Comparison of ENCODE assay signal across 8 cellular contexts in genomic region chr11:68038226-68038717, GRCh38. TPM values are rescaled to one million over a fixed set of nuclear protein-coding genes. Genes with fewer than 3 reads are reported as not detected.
DNase-seq lines count a peak whose midpoint lies in the region; ATAC-seq and TF ChIP-seq lines count a peak whose summit lies in the region.

No MANE protein-coding gene starts in this region.

- H3K9me3 ChIP-seq in hepatocyte (ENCODE audit: low read depth): no peaks in the 10 kb centered on the region

- H2AFZ ChIP-seq in hepatocyte: peak overlapping the region; percentile 19

- peaks cover 7% of the 10 kb centered on the region for H3K79me2 ChIP-seq in hepatocyte

- no peaks in the 10 kb centered on the region for H3K27me3 ChIP-seq in hepatocyte

- H3K27ac Mint-ChIP-seq in activated B cell treated with CpG ODN at 0.5 μM for 24 hours: no peak overlapping the region
- H3K27ac Mint-ChIP-seq in stimulated activated naive B cell treated with anti-CD40 and anti-IgM and Interleukin-4, amounts not matched to agents 10 μg/mL and 1 μg/mL and 100 μg/mL, for 72 hours: no peak overlapping the region

- peaks cover 27% of the 10 kb centered on the region for H3K4me1 ChIP-seq in hepatocyte (ENCODE audit: insufficient read depth)

- no peaks in the 10 kb centered on the region for H4K20me1 ChIP-seq in hepatocyte (ENCODE audit: insufficient read depth, poor library complexity, severe bottlenecking)

- H3K4me2 ChIP-seq in hepatocyte: peak overlapping the region; percentile 84

- POLR2A ChIA-PET in activated B cell treated with CpG ODN at 0.5 μM for 24 hours (lab: Charles Lee): interaction anchor here (0.5 to 1.6 kb wide), 7 partner anchors 8 to 630 kb away, joined by 3 to 6 read pairs (median 3); partner anchors contain the start of gene NDUFS8

- TF ChIP-seq CTCF in activated B cell treated with CpG ODN at 0.5 μM for 24 hours (IDR thresholded peaks at IDR 0.05) (no peak), hepatocyte (IDR thresholded peaks at IDR 0.05; ENCODE audit: poor library complexity) (no peak)

- no peaks in the 10 kb centered on the region for H3K36me3 ChIP-seq in hepatocyte (replicated peaks; ENCODE audit: insufficient read depth, low read depth)

- 49% methylated on average over 13 of the region's 13 CpGs for WGBS in hepatocyte (ENCODE audit: low lambda C conversion rate, missing lambda C conversion rate)

- no peaks in the 10 kb centered on the region for H3K9me3 Mint-ChIP-seq in activated B cell treated with CpG ODN at 0.5 μM for 24 hours
- H3K9me3 Mint-ChIP-seq in stimulated activated naive B cell treated with anti-CD40 and anti-IgM and Interleukin-4, amounts not matched to agents 10 μg/mL and 1 μg/mL and 100 μg/mL, for 72 hours: no peaks in the 10 kb centered on the region

- no peaks in the 10 kb centered on the region for H3K9me2 ChIP-seq in hepatocyte (replicated peaks; ENCODE audit: insufficient read depth)

- no peaks in the 10 kb centered on the region for H3K27me3 Mint-ChIP-seq in activated B cell treated with CpG ODN at 0.5 μM for 24 hours
- no peaks in the 10 kb centered on the region for H3K27me3 Mint-ChIP-seq in stimulated activated naive B cell treated with anti-CD40 and anti-IgM and Interleukin-4, amounts not matched to agents 10 μg/mL and 1 μg/mL and 100 μg/mL, for 72 hours

- CTCF ChIA-PET in activated B cell treated with CpG ODN at 0.5 μM for 24 hours (lab: Charles Lee): no interaction called here

- intact Hi-C loops in activated B cell treated with CpG ODN at 0.5 μM for 24 hours (cut with micrococcal nuclease): no loop called here

- DNase-seq in HuH-7 (ENCODE audit: low spot score) (peak; percentile 100), activated B cell treated with CpG ODN at 0.5 μM for 24 hours (no peak), hepatocyte (ENCODE audit: low spot score) (peak; percentile 73), GM19238 (ENCODE audit: insufficient read length, low spot score) (no peak), hepatic stellate cell (ENCODE audit: low spot score) (no peak)
- DNase-seq in stimulated activated naive B cell treated with anti-CD40 and anti-IgM and Interleukin-4, amounts not matched to agents 10 μg/mL and 1 μg/mL and 100 μg/mL, for 72 hours: no peak

- ATAC-seq in activated B cell treated with CpG ODN at 0.5 μM for 24 hours (ENCODE audit: low read depth): no peak
- no peak for ATAC-seq in stimulated activated naive B cell treated with anti-CD40 and anti-IgM and Interleukin-4, amounts not matched to agents 10 μg/mL and 1 μg/mL and 100 μg/mL, for 72 hours (replicated peaks)
- ATAC-seq in HG02852 (IDR thresholded peaks at IDR 0.05; ENCODE audit: unreplicated experiment): no peak
- no peak for ATAC-seq in HG03025 (IDR thresholded peaks at IDR 0.05; ENCODE audit: low FRiP score, unreplicated experiment)

- H3K4me3 ChIP-seq in hepatocyte: peak overlapping the region; percentile 42

- H3K4me1 Mint-ChIP-seq in activated B cell treated with CpG ODN at 0.5 μM for 24 hours: peaks cover 38% of the 10 kb centered on the region
- peaks cover 17 to 46% of the 10 kb centered on the region in 2 donors for H3K4me1 Mint-ChIP-seq in stimulated activated naive B cell treated with anti-CD40 and anti-IgM and Interleukin-4, amounts not matched to agents 10 μg/mL and 1 μg/mL and 100 μg/mL, for 72 hours

- peak overlapping the region; percentile 34 for H3K27ac ChIP-seq in hepatocyte

- H3K4me3 Mint-ChIP-seq in activated B cell treated with CpG ODN at 0.5 μM for 24 hours: peak overlapping the region; percentile 88
- peak overlapping the region; percentile 95 to 98 for H3K4me3 Mint-ChIP-seq in stimulated activated naive B cell treated with anti-CD40 and anti-IgM and Interleukin-4, amounts not matched to agents 10 μg/mL and 1 μg/mL and 100 μg/mL, for 72 hours

- H3K36me3 Mint-ChIP-seq in activated B cell treated with CpG ODN at 0.5 μM for 24 hours (ENCODE audit: low read depth): peaks cover 20% of the 10 kb centered on the region
- peaks cover 19 to 26% of the 10 kb centered on the region in 2 donors for H3K36me3 Mint-ChIP-seq in stimulated activated naive B cell treated with anti-CD40 and anti-IgM and Interleukin-4, amounts not matched to agents 10 μg/mL and 1 μg/mL and 100 μg/mL, for 72 hours

RNA-seq across cellular contexts. Expression of gene TCIRG1, which starts 0.6 kb away (rescaled TPM):
- total RNA-seq in activated B cell treated with CpG ODN at 0.5 μM for 24 hours (209 and 227 TPM in 2 replicates), hepatocyte (61.0 and 77.4 TPM in 2 replicates)
- polyA plus RNA-seq in hepatocyte: 125 and 199 TPM in 2 replicates

RNA-seq across cellular contexts. Expression of gene NDUFS8, which starts 7.8 kb away (rescaled TPM):
- total RNA-seq in activated B cell treated with CpG ODN at 0.5 μM for 24 hours (93.7 and 101 TPM in 2 replicates), hepatocyte (100 and 111 TPM in 2 replicates)
- 286 and 287 TPM in 2 replicates for polyA plus RNA-seq in hepatocyte

RNA-seq across cellular contexts. Expression of gene ALDH3B1, which starts 28.1 kb away (rescaled TPM):
- total RNA-seq in activated B cell treated with CpG ODN at 0.5 μM for 24 hours (0.53 and 0.98 TPM in 2 replicates), hepatocyte (11.7 and 15.4 TPM in 2 replicates)
- 15.7 and 16.9 TPM in 2 replicates for polyA plus RNA-seq in hepatocyte

RNA-seq across cellular contexts. Expression of gene UNC93B1, which starts 34.4 kb away (rescaled TPM):
- 117 and 133 TPM in 2 replicates for total RNA-seq in activated B cell treated with CpG ODN at 0.5 μM for 24 hours
- total RNA-seq in hepatocyte: 22.6 and 23.5 TPM in 2 replicates
- polyA plus RNA-seq in hepatocyte: 38.0 and 42.9 TPM in 2 replicates

Comparison
In these comparisons a context has a peak if more than half of its experiments do, and no peak if none do; other contexts are left out.
1. DNase-seq: peak in HuH-7 (single experiment) and hepatocyte (single experiment); none in activated B cell treated with CpG ODN at 0.5 μM for 24 hours (single experiment), stimulated activated naive B cell treated with anti-CD40 and anti-IgM and Interleukin-4, amounts not matched to agents 10 μg/mL and 1 μg/mL and 100 μg/mL, for 72 hours (single experiment), GM19238 (single experiment) and hepatic stellate cell (single experiment).